In the genomic region with DNA sequence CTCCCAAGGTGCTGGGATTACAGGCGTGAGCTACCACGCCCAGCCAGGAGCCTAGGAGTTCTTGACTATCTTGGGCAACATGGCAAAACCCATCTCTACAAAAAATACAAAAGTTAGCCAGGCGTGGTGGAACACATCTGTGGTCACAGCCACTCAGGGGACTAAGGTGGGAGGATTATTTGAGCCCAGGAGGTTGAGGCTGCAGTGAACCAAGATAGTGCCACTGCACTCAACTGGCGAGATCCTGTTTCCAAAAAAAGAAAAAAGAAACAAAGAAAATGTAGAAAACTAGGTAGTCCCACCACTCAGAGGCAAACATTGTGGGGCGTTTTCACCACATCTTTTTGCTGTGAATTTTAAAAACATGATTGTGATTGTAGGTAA, we compare ENCODE assay signal across 11 cellular contexts.
A peak's percentile ranks its signal among the peaks of the same experiment; 100 is the strongest.
DNase-seq lines count a peak whose midpoint lies in the region; ATAC-seq and TF ChIP-seq lines count a peak whose summit lies in the region.
"Had no signal": no experiment of that assay in that cellular context is flagged by ENCODE, and none has a peak within 500 bp of the region (broad histone marks: within the 10 kb centered on the region; RNA-seq: fewer than 3 reads in every experiment).

No MANE protein-coding gene starts in this region.

- no peaks in the 10 kb centered on the region for H3K27me3 Mint-ChIP-seq in MCF 10A (ENCODE audit: insufficient read depth, unreplicated experiment)

- peak overlapping the region; percentile 83; the same call in 1 of the 2 replicates for H2AK5ac ChIP-seq in IMR-90 (ENCODE audit: low read depth, low read length)

- H3K9me3 ChIP-seq in breast epithelium, result no peaks in the 10 kb centered on the region
- H3K9me3 ChIP-seq in IMR-90 (ENCODE audit: control insufficient read depth, insufficient read depth, low read length), result no peaks in the 10 kb centered on the region
- H3K9me3 ChIP-seq: sigmoid colon had no signal

- DNase-seq in MCF 10A (ENCODE audit: unreplicated experiment) (no peak), breast epithelium (ENCODE audit: low spot score in 2 of 2) (no peak), IMR-90 (no peak), GM10248 (ENCODE audit: extremely low spot score) (no peak), KG1 (lab: John Stamatoyannopoulos, UW) (no peak)
- DNase-seq in stimulated activated naive CD4-positive, alpha-beta T cell treated with Interleukin-2 at 50 U/mL for 16 hours (lab: John Stamatoyannopoulos, UW), result no peak
- DNase-seq: 8988T, NCI-H1436 treated with DMSO at 0.1 percent for 48 hours, sigmoid colon had no signal

- CTCF ChIA-PET in MCF 10A (lab: Yijun Ruan, JAX), result interaction anchor here (0.7 to 4.8 kb wide), 3 partner anchors 8 to 36 kb away, joined by 3 to 30 read pairs (median 4); no protein-coding TSS in a partner anchor
- CTCF ChIA-PET in IMR-90 (lab: Yijun Ruan, JAX), result no interaction called here
- CTCF ChIA-PET in GM10248 (lab: Yijun Ruan, JAX), result interaction anchor here (0.8 to 4.7 kb wide), 3 partner anchors 7 to 57 kb away, joined by 3 to 33 read pairs (median 3); no protein-coding TSS in a partner anchor

- no peak overlapping the region for H3K27ac ChIP-seq in breast epithelium
- H3K27ac ChIP-seq in IMR-90 (ENCODE audit: insufficient read depth, low read length), result no peak overlapping the region
- H3K27ac ChIP-seq: sigmoid colon had no signal

- H3K4me3 ChIP-seq in breast epithelium, result no peak overlapping the region
- H3K4me3 ChIP-seq in IMR-90 (ENCODE audit: insufficient read depth, low read depth, low read length), result no peak overlapping the region
- H3K4me3 ChIP-seq: sigmoid colon had no signal

- no peak overlapping the region for H3K18ac ChIP-seq in IMR-90 (ENCODE audit: low read depth, low read length)

- H4K8ac ChIP-seq in IMR-90 (ENCODE audit: low read depth in 2 of 2, low read length in 2 of 2), result peak overlapping the region in 1 of 2 experiments; percentile 67; a peak in 2 of 4 replicates

- H3K36me3 ChIP-seq in breast epithelium (no peaks in the 10 kb centered on the region), IMR-90 (ENCODE audit: control insufficient read depth, insufficient read depth, low read length) (no peaks in the 10 kb centered on the region)
- H3K36me3 ChIP-seq: sigmoid colon had no signal

- TF ChIP-seq RAD21 in IMR-90 (IDR thresholded peaks at IDR 0.05; ENCODE audit: low read length), result no peak

- H2BK5ac ChIP-seq in IMR-90 (ENCODE audit: low read depth, low read length, poor library complexity, severe bottlenecking), result peak overlapping the region; percentile 34

- TF ChIP-seq CTCF in MCF 10A (IDR thresholded peaks at IDR 0.05; ENCODE audit: unreplicated experiment) (no peak), breast epithelium (IDR thresholded peaks at IDR 0.05) (no peak), IMR-90 (conservative IDR thresholded peaks at IDR 0.05; ENCODE audit: low read depth, low read length) (no peak), GM10248 (IDR thresholded peaks at IDR 0.05; ENCODE audit: control extremely low read depth, extremely low read depth, low read depth, missing control alignments) (no peak)

- H4K20me1 ChIP-seq in IMR-90 (ENCODE audit: insufficient read depth, low read length), result no peaks in the 10 kb centered on the region

- no peaks in the 10 kb centered on the region for H3K27me3 ChIP-seq in breast epithelium
- no peaks in the 10 kb centered on the region for H3K27me3 ChIP-seq in IMR-90 (ENCODE audit: control insufficient read depth, insufficient read depth, low read length)
- H3K27me3 ChIP-seq: sigmoid colon had no signal

- peak overlapping the region; percentile 73 for H2BK20ac ChIP-seq in IMR-90 (ENCODE audit: low read depth, low read length)

- H4K5ac ChIP-seq in IMR-90 (ENCODE audit: low read depth, low read length), result no peak overlapping the region

- H3K4me1 Mint-ChIP-seq in MCF 10A (ENCODE audit: insufficient read depth, unreplicated experiment), result peaks cover 44% of the 10 kb centered on the region

- peaks cover 4 to 31% of the 10 kb centered on the region in 2 experiments; a peak in 2 of 4 replicates for H3K79me1 ChIP-seq in IMR-90 (ENCODE audit: low read depth in 1 of 2, low read length in 2 of 2)

- no peaks in the 10 kb centered on the region for H3K4me1 ChIP-seq in breast epithelium
- H3K4me1 ChIP-seq in IMR-90 (ENCODE audit: control insufficient read depth, insufficient read depth, low read length), result peaks cover 30% of the 10 kb centered on the region

- peak overlapping the region; percentile 57 for H2BK120ac ChIP-seq in IMR-90 (ENCODE audit: low read depth, low read length)

- WGBS in IMR-90 (ENCODE audit: extremely low coverage in 2 of 2, insufficient read length in 1 of 2), 2 experiments, result no CpG with 5 or more reads among the region's 5 CpGs

- peak; percentile 65 for ATAC-seq in HG02759 (IDR thresholded peaks at IDR 0.05; ENCODE audit: unreplicated experiment)
- ATAC-seq in IMR-90 (ENCODE audit: low read depth), result no peak
- no peak for ATAC-seq in SK-N-SH treated with all-trans-retinoic acid at 6 μM for 48 hours

- H3K27ac Mint-ChIP-seq in MCF 10A (ENCODE audit: low read depth, unreplicated experiment), result peak overlapping the region; percentile 93

- no peak overlapping the region for H2AK9ac ChIP-seq in IMR-90 (replicated peaks; ENCODE audit: low read depth, low read length, poor library complexity)

- TF ChIP-seq POLR2A in breast epithelium (IDR thresholded peaks at IDR 0.05), result no peak
- no peak for TF ChIP-seq POLR2A in IMR-90 (IDR thresholded peaks at IDR 0.05; ENCODE audit: low read depth, low read length)

- in situ Hi-C loops in IMR-90 (cut with MboI; ENCODE audit: low sequenced_read_pairs), result no loop called here

- dilution Hi-C loops in IMR-90 (cut with HindIII; ENCODE audit: low sequenced_read_pairs, unreplicated experiment), result no loop called here

- POLR2A ChIA-PET in MCF 10A (lab: Yijun Ruan, JAX) (interaction anchor here (0.6 to 2.1 kb wide), 3 partner anchors 8 to 1756 kb away, joined by 3 to 12 read pairs (median 4); no protein-coding TSS in a partner anchor), IMR-90 (lab: Charles Lee; ENCODE audit: unreplicated experiment) (no interaction called here), GM10248 (lab: Yijun Ruan, JAX) (no interaction called here)

- no peaks in the 10 kb centered on the region for H3K9me3 Mint-ChIP-seq in MCF 10A (ENCODE audit: unreplicated experiment)

- H3K9me1 ChIP-seq in IMR-90 (ENCODE audit: insufficient read depth, low read length), result peaks cover 17% of the 10 kb centered on the region

- intact Hi-C loops in MCF 10A (cut with micrococcal nuclease) (loop anchor here (2.0 kb wide), 1 partner anchor 142 kb away; the partner anchor contains the start of gene ZZZ3), breast epithelium (cut with DNase I; ENCODE audit: low total_unique reads) (no loop called here), IMR-90 (cut with micrococcal nuclease) (no loop called here)

- no peak overlapping the region for H2BK15ac ChIP-seq in IMR-90 (ENCODE audit: low read depth, low read length)

- H3K23ac ChIP-seq in IMR-90 (ENCODE audit: low read depth, low read length), result no peak overlapping the region

- no peak overlapping the region for H3K4me2 ChIP-seq in IMR-90 (ENCODE audit: low read depth, low read length)

- peak overlapping the region; percentile 60 for H3K4me3 Mint-ChIP-seq in MCF 10A (ENCODE audit: unreplicated experiment)

- H2AFZ ChIP-seq in IMR-90 (replicated peaks; ENCODE audit: low read length, poor library complexity), result no peak overlapping the region

- no peaks in the 10 kb centered on the region for H3K36me3 Mint-ChIP-seq in MCF 10A (ENCODE audit: insufficient read depth, unreplicated experiment)

- H3K14ac ChIP-seq in IMR-90 (replicated peaks; ENCODE audit: low read depth, low read length), result 0 out of 2 replicates have a peak overlapping the region, but pooled peaks have one; percentile 32

- no TSS peak for BruUV-seq in MCF 10A (replicated peaks; lab: Mats Ljungman, UMichigan)
- BruUV-seq in IMR-90 (replicated peaks; lab: Mats Ljungman, UMichigan), result no TSS peak

- no peak overlapping the region for H3K56ac ChIP-seq in IMR-90 (ENCODE audit: extremely low read depth, insufficient read depth, low read length)

- H3K9ac ChIP-seq in IMR-90 (ENCODE audit: low read depth, low read length), result no peak overlapping the region

- peak overlapping the region; percentile 67 for H3K4ac ChIP-seq in IMR-90 (ENCODE audit: low read depth, low read length)

- peak overlapping the region; percentile 57; the same call in 1 of the 2 replicates for H4K91ac ChIP-seq in IMR-90 (ENCODE audit: insufficient read depth, low read depth, low read length)

TF ChIP-seq in IMR-90, 13 proteins besides CTCF, POLR2A, EP300 and RAD21 (continues in another document):
- TF ChIP-seq MAZ (IDR thresholded peaks at IDR 0.05; ENCODE audit: borderline replicate concordance, low read depth, low read length) (no peak), USF2 (IDR thresholded peaks at IDR 0.05; ENCODE audit: low read depth, low read length) (no peak), RFX5 (IDR thresholded peaks at IDR 0.05; ENCODE audit: low read depth, low read length) (no peak)

TF ChIP-seq in SK-N-SH treated with all-trans-retinoic acid at 6 μM for 48 hours, 23 proteins besides CTCF, POLR2A, EP300 and RAD21:
- TF ChIP-seq PPARA (CRISPR knock-in tag; IDR thresholded peaks at IDR 0.05; ENCODE audit: borderline replicate concordance), result no peak
- TF ChIP-seq GLIS3 (CRISPR knock-in tag; IDR thresholded peaks at IDR 0.05), result no peak
- no peak for TF ChIP-seq CSRNP3 (CRISPR knock-in tag; IDR thresholded peaks at IDR 0.05)
- no peak for TF ChIP-seq ZNF8 (CRISPR knock-in tag; IDR thresholded peaks at IDR 0.05)
- no peak for TF ChIP-seq TCF4 (CRISPR knock-in tag; IDR thresholded peaks at IDR 0.05; ENCODE audit: borderline replicate concordance)
- TF ChIP-seq ESRRG (CRISPR knock-in tag; IDR thresholded peaks at IDR 0.05), result no peak
- no peak for TF ChIP-seq OSR1 (CRISPR knock-in tag; IDR thresholded peaks at IDR 0.05)
- TF ChIP-seq ZNF70 (CRISPR knock-in tag; IDR thresholded peaks at IDR 0.05), result no peak
- no peak for TF ChIP-seq ZFP30 (CRISPR knock-in tag; IDR thresholded peaks at IDR 0.05)
- no peak for TF ChIP-seq BACH2 (CRISPR knock-in tag; IDR thresholded peaks at IDR 0.05; ENCODE audit: borderline replicate concordance)
- no peak for TF ChIP-seq ZC3H10 (CRISPR knock-in tag; IDR thresholded peaks at IDR 0.05)
- no peak for TF ChIP-seq ZNF565 (CRISPR knock-in tag; conservative IDR thresholded peaks at IDR 0.05; ENCODE audit: low read depth)
